In the genomic region with DNA sequence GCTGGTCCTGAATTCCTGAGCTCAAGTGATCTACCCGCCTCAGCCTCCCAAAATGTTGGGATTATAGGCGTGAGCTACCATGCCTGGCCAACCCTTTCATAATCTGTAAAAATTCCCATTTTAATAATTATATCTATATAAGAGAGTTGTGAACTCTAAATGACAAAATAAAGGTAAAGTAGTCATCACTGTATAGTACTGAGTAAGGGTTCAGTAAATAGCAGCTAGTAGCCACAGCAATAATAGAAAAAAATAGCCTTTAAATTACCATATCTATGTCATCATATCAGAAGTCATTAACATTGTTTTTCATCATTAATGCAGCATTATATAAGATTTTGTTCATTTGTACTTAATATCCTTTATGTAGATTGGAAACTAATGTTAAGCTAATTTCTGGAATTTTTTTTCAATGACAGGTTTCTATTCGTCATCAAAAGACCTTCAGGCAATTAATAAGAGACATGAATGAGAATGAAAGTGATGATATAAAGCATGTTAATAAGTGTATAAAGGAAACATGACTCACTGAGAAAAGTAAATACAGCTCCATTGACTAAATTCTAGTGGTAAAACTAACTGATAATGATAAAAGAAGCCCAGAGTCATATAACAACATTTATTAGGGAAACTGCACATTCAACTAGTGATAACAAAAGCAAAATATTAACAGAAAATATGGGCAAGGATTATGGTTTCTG, we compare ENCODE assay signal across 14 cellular contexts.
"Had no signal": no experiment of that assay in that cellular context is flagged by ENCODE, and none has a peak within 500 bp of the region (broad histone marks: within the 10 kb centered on the region; RNA-seq: fewer than 3 reads in every experiment).

No MANE protein-coding gene starts in this region.

- DNase-seq: activated CD4-positive, alpha-beta T cell treated with anti-CD3 and anti-CD28 coated beads, Interleukin-2, amount 10 ng/mL, durations not matched to agents 7 days and 5 days; activated CD4-positive, CD25-positive, alpha-beta regulatory T cell; activated naive CD4-positive, alpha-beta T cell treated with anti-CD3 and anti-CD28 coated beads, Interleukin-2, amount 50 U/mL, for 16 hours; adrenal gland; central memory CD4-positive, alpha-beta T cell; effector memory CD4-positive, alpha-beta T cell; immature natural killer cell; stimulated activated CD4-positive, alpha-beta T cell treated with anti-CD3 and anti-CD28 coated beads, Interleukin-4, amount 100 ng/mL, for 24 hours; stomach; T-helper 2 cell had no signal

- H3K9me3 ChIP-seq: adrenal gland, thoracic aorta had no signal

- ATAC-seq: left lobe of liver; natural killer cell treated with Interleukin-12 subunit alpha and Interleukin-12 subunit beta and Interleukin-15 and Interleukin-18, amount 100 ng/mL, for 72 hours had no signal

- H3K27ac ChIP-seq: adrenal gland, coronary artery, thoracic aorta had no signal

- H3K4me1 ChIP-seq: adrenal gland had no signal

- H3K36me3 ChIP-seq: adrenal gland, stomach, thoracic aorta had no signal

- H3K4me3 ChIP-seq: adrenal gland, coronary artery, stomach, thoracic aorta had no signal

- H3K27me3 ChIP-seq: adrenal gland, stomach had no signal
